ENCODE assay signal across 8 cellular contexts in genomic region chr6:63351995-63352586, GRCh38. TPM values are rescaled to one million over a fixed set of nuclear protein-coding genes. Genes with fewer than 3 reads are reported as not detected.
DNase-seq lines count a peak whose midpoint lies in the region; ATAC-seq and TF ChIP-seq lines count a peak whose summit lies in the region.

No MANE protein-coding gene starts in this region.

- peaks cover 22% of the 10 kb centered on the region for H3K4me1 Mint-ChIP-seq in chondrocyte (ENCODE audit: low read depth)

- H3K4me3 Mint-ChIP-seq in chondrocyte (ENCODE audit: unreplicated experiment) = no peak overlapping the region

- ATAC-seq in GM21737 (IDR thresholded peaks at IDR 0.05; ENCODE audit: unreplicated experiment) = peak; percentile 42

- no peak overlapping the region for H3K27ac Mint-ChIP-seq in chondrocyte (ENCODE audit: unreplicated experiment)

- peaks cover 4% of the 10 kb centered on the region for H3K9me3 Mint-ChIP-seq in chondrocyte (ENCODE audit: low read depth)

- TF ChIP-seq CTCF in chondrocyte (IDR thresholded peaks at IDR 0.05) = peak; percentile 80

- H3K27me3 Mint-ChIP-seq in chondrocyte (ENCODE audit: low read depth) = no peaks in the 10 kb centered on the region

- DNase-seq in SIG-M5 treated with dmso at 0.1 percent for 504 hours (lab: John Stamatoyannopoulos, UW; ENCODE audit: unreplicated experiment) (peak; percentile 21), SIG-M5 (lab: John Stamatoyannopoulos, UW) (no peak), Kasumi-1 (lab: John Stamatoyannopoulos, UW) (peak; percentile 46 to 51), chondrocyte (ENCODE audit: low spot score) (no peak), non-pigmented ciliary epithelial cell (ENCODE audit: low read depth) (peak; percentile 20)
- no peak for DNase-seq in effector CD8-positive, alpha-beta T cell (lab: John Stamatoyannopoulos, UW)
- no peak for DNase-seq in activated CD8-positive, alpha-beta memory T cell treated with anti-CD3 and anti-CD28 coated beads, Interleukin-2, amount 50 U/mL, for 48 hours

- no peaks in the 10 kb centered on the region for H3K36me3 Mint-ChIP-seq in chondrocyte (ENCODE audit: low read depth)

RNA-seq across cellular contexts. Expression of gene LGSN, which starts 32.3 kb away (rescaled TPM):
- total RNA-seq in chondrocyte = 1.4 TPM in 2 of 3 replicates, not detected in the other

Comparison
In these comparisons a context has a peak if more than half of its experiments do, and no peak if none do; other contexts are left out.
1. DNase-seq: peak in SIG-M5 treated with dmso at 0.1 percent for 504 hours (single experiment), Kasumi-1 (2 of 2) and non-pigmented ciliary epithelial cell (single experiment); none in SIG-M5 (single experiment), chondrocyte (single experiment), effector CD8-positive, alpha-beta T cell (single experiment) and activated CD8-positive, alpha-beta memory T cell treated with anti-CD3 and anti-CD28 coated beads, Interleukin-2, amount 50 U/mL, for 48 hours (single experiment).